11 cellular contexts compared by ENCODE assay signal in genomic region chr18:23862071-23862470, GRCh38.
A peak's percentile ranks its signal among the peaks of the same experiment; 100 is the strongest.
DNase-seq lines count a peak whose midpoint lies in the region; ATAC-seq and TF ChIP-seq lines count a peak whose summit lies in the region.
"Had no signal": no experiment of that assay in that cellular context is flagged by ENCODE, and none has a peak within 500 bp of the region (broad histone marks: within the 10 kb centered on the region; RNA-seq: fewer than 3 reads in every experiment).

No MANE protein-coding gene starts in this region.

- no peaks in the 10 kb centered on the region for H3K9me3 Mint-ChIP-seq in mesothelial cell of epicardium

- H2AFZ ChIP-seq in Loucy (ENCODE audit: low read length) = peak overlapping the region; percentile 79

- peak overlapping the region; percentile 64 for H3K27ac ChIP-seq in brain microvascular endothelial cell
- H3K27ac ChIP-seq in effector memory CD4-positive, alpha-beta T cell (ENCODE audit: insufficient read depth, low read length, poor library complexity, severe bottlenecking) = no peak overlapping the region

- in situ Hi-C loops in brain microvascular endothelial cell (cut with HindIII; ENCODE audit: low pct_ligation_motif_present, low sequenced_read_pairs) = no loop called here

- peaks cover 3% of the 10 kb centered on the region for H3K27me3 Mint-ChIP-seq in mesothelial cell of epicardium (ENCODE audit: low read depth)

- no peaks in the 10 kb centered on the region for H3K36me3 Mint-ChIP-seq in mesothelial cell of epicardium

- TF ChIP-seq CTCF in Loucy (conservative IDR thresholded peaks at IDR 0.05; ENCODE audit: low read length) = no peak
- no peak for TF ChIP-seq CTCF in brain microvascular endothelial cell (IDR thresholded peaks at IDR 0.05; ENCODE audit: low read depth, low read length, missing control alignments)
- TF ChIP-seq CTCF in mesothelial cell of epicardium (IDR thresholded peaks at IDR 0.05; ENCODE audit: unreplicated experiment) = no peak

- no peaks in the 10 kb centered on the region for H3K27me3 ChIP-seq in Loucy (ENCODE audit: insufficient read depth, low read length, poor library complexity, severe bottlenecking)
- H3K27me3 ChIP-seq in brain microvascular endothelial cell (replicated peaks) = no peaks in the 10 kb centered on the region
- no peaks in the 10 kb centered on the region for H3K27me3 ChIP-seq in effector memory CD4-positive, alpha-beta T cell (replicated peaks; ENCODE audit: control insufficient read depth, insufficient read depth, low read length, poor library complexity, severe bottlenecking)
- H3K27me3 ChIP-seq: stomach had no signal

- peaks cover 65% of the 10 kb centered on the region for H3K4me1 ChIP-seq in Loucy (ENCODE audit: insufficient read depth, low read length, poor library complexity, severe bottlenecking)
- H3K4me1 ChIP-seq in effector memory CD4-positive, alpha-beta T cell (ENCODE audit: control insufficient read depth, insufficient read depth, low read length, poor library complexity, severe bottlenecking) = peaks cover 33% of the 10 kb centered on the region

- H3K9me3 ChIP-seq in Loucy (ENCODE audit: insufficient read depth, low read depth, low read length) = no peaks in the 10 kb centered on the region
- H3K9me3 ChIP-seq in effector memory CD4-positive, alpha-beta T cell (ENCODE audit: control insufficient read depth, low read length) = no peaks in the 10 kb centered on the region
- H3K9me3 ChIP-seq: stomach had no signal

- peak overlapping the region; percentile 57 for H3K9ac ChIP-seq in Loucy (ENCODE audit: low read depth, low read length, poor library complexity, severe bottlenecking)

- H4K20me1 ChIP-seq in Loucy (ENCODE audit: insufficient read depth, low read length, poor library complexity, severe bottlenecking) = no peaks in the 10 kb centered on the region

- H3K27ac Mint-ChIP-seq in mesothelial cell of epicardium = peak overlapping the region; percentile 4

- H3K4me3 Mint-ChIP-seq in mesothelial cell of epicardium = no peak overlapping the region

- H3K36me3 ChIP-seq in Loucy (ENCODE audit: insufficient read depth, low read length) (no peaks in the 10 kb centered on the region), brain microvascular endothelial cell (replicated peaks) (no peaks in the 10 kb centered on the region)
- no peaks in the 10 kb centered on the region for H3K36me3 ChIP-seq in effector memory CD4-positive, alpha-beta T cell (ENCODE audit: control insufficient read depth, insufficient read depth, low read length)

- H3K4me3 ChIP-seq in Loucy (ENCODE audit: low read length, poor library complexity, severe bottlenecking) (no peak overlapping the region), brain microvascular endothelial cell (ENCODE audit: low read depth, low read length) (no peak overlapping the region)
- H3K4me3 ChIP-seq in effector memory CD4-positive, alpha-beta T cell (ENCODE audit: insufficient read depth, low read depth, low read length, poor library complexity, severe bottlenecking) = no peak overlapping the region
- H3K4me3 ChIP-seq: stomach had no signal

- DNase-seq in AG20443 (ENCODE audit: low spot score) (peak; percentile 88), brain microvascular endothelial cell (peak; percentile 75), mesothelial cell of epicardium (ENCODE audit: low spot score in 2 of 2, unreplicated experiment in 2 of 2) (no peak), NCI-H2081 (lab: John Stamatoyannopoulos, UW) (no peak), putamen (ENCODE audit: low spot score) (no peak)
- DNase-seq in effector memory CD4-positive, alpha-beta T cell = no peak
- DNase-seq: activated CD4-positive, CD25-positive, alpha-beta regulatory T cell treated with anti-CD3 and anti-CD28 coated beads, Interleukin-2, amount 50 U/mL, for 72 hours; left cardiac atrium; stomach had no signal

- H3K9me2 ChIP-seq in Loucy (replicated peaks; ENCODE audit: low read depth, low read length) = no peaks in the 10 kb centered on the region

- no peak for ATAC-seq in GM21723 (IDR thresholded peaks at IDR 0.05; ENCODE audit: unreplicated experiment)

- peaks cover 6% of the 10 kb centered on the region for H3F3A ChIP-seq in Loucy (ENCODE audit: low read depth)

- peaks cover 21% of the 10 kb centered on the region for H3K4me1 Mint-ChIP-seq in mesothelial cell of epicardium

- H3K79me2 ChIP-seq in Loucy (ENCODE audit: insufficient read depth, low read length) = no peaks in the 10 kb centered on the region

- H3K4me2 ChIP-seq in Loucy (ENCODE audit: low read depth, low read length, poor library complexity, severe bottlenecking) = peak overlapping the region; percentile 46

Comparison
In these comparisons a context has a peak if more than half of its experiments do, and no peak if none do; other contexts are left out.
1. DNase-seq: peak in AG20443 (single experiment) and brain microvascular endothelial cell (single experiment); none in mesothelial cell of epicardium (0 of 2), effector memory CD4-positive, alpha-beta T cell (0 of 3), NCI-H2081 (0 of 2) and putamen (single experiment).